Comparison of ENCODE assay signal across 8 cellular contexts in genomic region chr5:145834554-145834916, GRCh38. TPM values are rescaled to one million over a fixed set of nuclear protein-coding genes. Genes with fewer than 3 reads are reported as not detected.
DNase-seq lines count a peak whose midpoint lies in the region; ATAC-seq and TF ChIP-seq lines count a peak whose summit lies in the region.

No MANE protein-coding gene starts in this region.

- peak; percentile 3 for ATAC-seq in HG02678 (IDR thresholded peaks at IDR 0.05; ENCODE audit: unreplicated experiment)
- ATAC-seq in mucosa of descending colon = no peak
- no peak for ATAC-seq in GM21737 (IDR thresholded peaks at IDR 0.05; ENCODE audit: unreplicated experiment)

- intact Hi-C loops in mammary epithelial cell (cut with micrococcal nuclease) (loop anchor here (2.0 kb wide), 2 partner anchors 102 to 214 kb away; partner anchors contain the start of gene SH3RF2), mucosa of descending colon (cut with DNase I, micrococcal nuclease) (no loop called here)

- H3K79me2 ChIP-seq in mammary epithelial cell (ENCODE audit: insufficient read depth, low read length) = peaks cover 28% of the 10 kb centered on the region

- no peaks in the 10 kb centered on the region for H3K36me3 ChIP-seq in mammary epithelial cell (ENCODE audit: insufficient read depth, low read length)
- no peaks in the 10 kb centered on the region for H3K36me3 ChIP-seq in mucosa of descending colon (ENCODE audit: low read depth)

- DNase-seq in AG04449 (ENCODE audit: low read depth, low spot score) = no peak
- no peak for DNase-seq in mammary epithelial cell
- no peak for DNase-seq in mucosa of descending colon
- DNase-seq in pons (ENCODE audit: low spot score) = no peak
- no peak for DNase-seq in stimulated activated CD4-positive, alpha-beta T cell treated with anti-CD3 and anti-CD28 coated beads, Interleukin-2, amount 100 ng/mL, for 24 hours
- DNase-seq in SIG-M5 (lab: John Stamatoyannopoulos, UW) = no peak

- BruUV-seq in mammary epithelial cell (replicated peaks; lab: Mats Ljungman, UMichigan) = no TSS peak

- no peaks in the 10 kb centered on the region for H3K27me3 ChIP-seq in mammary epithelial cell (ENCODE audit: insufficient read depth, low read length)

- in situ Hi-C loops in mammary epithelial cell (cut with MboI; ENCODE audit: low sequenced_read_pairs in 2 of 2) = no loop called here

- H4K20me1 ChIP-seq in mammary epithelial cell (ENCODE audit: insufficient read depth, low read length) = no peaks in the 10 kb centered on the region

- peak overlapping the region; percentile 58 for H3K9ac ChIP-seq in mammary epithelial cell (ENCODE audit: insufficient read depth, low read length)

- POLR2A ChIA-PET in AG04449 (lab: Yijun Ruan, JAX) = no interaction called here

- CTCF ChIA-PET in AG04449 (lab: Yijun Ruan, JAX) = interaction anchor here (0.8 to 15.5 kb wide), 7 partner anchors 9 to 1631 kb away, joined by 3 to 190 read pairs (median 5); no protein-coding TSS in a partner anchor
- CTCF ChIA-PET in mammary epithelial cell (lab: Charles Lee; ENCODE audit: low non-redundant PET) = no interaction called here

- WGBS in mammary epithelial cell (ENCODE audit: low coverage, missing lambda C conversion rate) = 14% methylated on average over 10 of the region's 10 CpGs

- peak overlapping the region; percentile 74 for H3K4me2 ChIP-seq in mammary epithelial cell (ENCODE audit: insufficient read depth, low read depth, low read length)

- peak overlapping the region; percentile 91 for H2AFZ ChIP-seq in mammary epithelial cell (ENCODE audit: low read depth, low read length)

- no peak overlapping the region for H3K27ac ChIP-seq in mammary epithelial cell (ENCODE audit: insufficient read depth, low read depth, low read length)

- peaks cover 10% of the 10 kb centered on the region for H3K4me1 ChIP-seq in mammary epithelial cell (ENCODE audit: insufficient read depth, low read length)
- H3K4me1 ChIP-seq in mucosa of descending colon (ENCODE audit: low read depth) = peaks cover 13% of the 10 kb centered on the region

- TF ChIP-seq CTCF in AG04449 (IDR thresholded peaks at IDR 0.05; ENCODE audit: insufficient read depth, low read length, missing control alignments) = no peak
- TF ChIP-seq CTCF in mammary epithelial cell (conservative IDR thresholded peaks at IDR 0.05 in 1 of 2, IDR thresholded peaks at IDR 0.05 in 1 of 2; ENCODE audit: extremely low read depth in 1 of 2, insufficient read depth in 1 of 2, low read depth in 1 of 2, low read length in 2 of 2) = no peak
- TF ChIP-seq CTCF in mucosa of descending colon (IDR thresholded peaks at IDR 0.05) = no peak

- H3K4me3 ChIP-seq in AG04449 (ENCODE audit: low read depth, low read length) (peak overlapping the region; percentile 73), mammary epithelial cell (replicated peaks in 1 of 3; ENCODE audit: insufficient read depth in 1 of 3, low read depth in 2 of 3, low read length in 3 of 3) (peak overlapping the region; percentile 61 to 67 (median 67)), mucosa of descending colon (peak overlapping the region; percentile 55)

- dilution Hi-C loops in mammary epithelial cell (cut with HindIII; ENCODE audit: low sequenced_read_pairs) = loop anchor here (25.0 kb wide), 1 partner anchor 228 kb away; no protein-coding TSS in a partner anchor

- H3K9me3 ChIP-seq in mammary epithelial cell (replicated peaks; ENCODE audit: insufficient read depth, low read length) (no peaks in the 10 kb centered on the region), mucosa of descending colon (no peaks in the 10 kb centered on the region)

RNA-seq across cellular contexts. Expression of gene PRELID2, which starts 0.6 kb away (rescaled TPM):
- total RNA-seq in mammary epithelial cell = 10 to 100 TPM; 12.1 to 15.8 TPM
- 7.1 TPM for polyA plus RNA-seq in mammary epithelial cell
- polyA minus RNA-seq in mammary epithelial cell = 0.57 TPM
- 100 to 1,000 TPM in 1 of 3 donors, 10 to 100 TPM in 2; 60.0 to 151 (median 77.9) TPM for total RNA-seq in mucosa of descending colon

RNA-seq across cellular contexts. Expression of gene GRXCR2, which starts 38.3 kb away (rescaled TPM):
- total RNA-seq in mammary epithelial cell = not detected
- not detected for polyA plus RNA-seq in mammary epithelial cell
- not detected for polyA minus RNA-seq in mammary epithelial cell
- not detected for total RNA-seq in mucosa of descending colon
